17 cellular contexts compared by ENCODE assay signal in genomic region chr1:205188132-205188531, GRCh38.
"Had no signal": no experiment of that assay in that cellular context is flagged by ENCODE, and none has a peak within 500 bp of the region (broad histone marks: within the 10 kb centered on the region; RNA-seq: fewer than 3 reads in every experiment).

No MANE protein-coding gene starts in this region.

- H3K27ac ChIP-seq: prostate gland had no signal

- H3K9me3 Mint-ChIP-seq: activated CD8-positive, alpha-beta T cell treated with anti-CD3 and anti-CD28 coated beads for 36 hours; activated naive CD8-positive, alpha-beta T cell treated with anti-CD3 and anti-CD28 coated beads, Interleukin-2, amount 10 ng/mL, durations not matched to agents 7 days and 5 days; stimulated activated naive CD8-positive, alpha-beta T cell treated with anti-CD3 and anti-CD28 coated beads, Interleukin-15, Interleukin-2, amounts not matched to agents 100 ng/mL and 50 ng/mL, for 24 hours; type B pancreatic cell had no signal

- H3K9me3 ChIP-seq: prostate gland had no signal

- H3K4me3 Mint-ChIP-seq: activated CD8-positive, alpha-beta T cell treated with anti-CD3 and anti-CD28 coated beads for 36 hours; activated naive CD8-positive, alpha-beta T cell treated with anti-CD3 and anti-CD28 coated beads, Interleukin-2, amount 10 ng/mL, durations not matched to agents 7 days and 5 days; stimulated activated naive CD8-positive, alpha-beta T cell treated with anti-CD3 and anti-CD28 coated beads, Interleukin-15, Interleukin-2, amounts not matched to agents 100 ng/mL and 50 ng/mL, for 24 hours; type B pancreatic cell had no signal

- DNase-seq: activated CD4-positive, alpha-beta T cell treated with anti-CD3 and anti-CD28 coated beads for 48 hours; activated CD8-positive, alpha-beta T cell treated with anti-CD3 and anti-CD28 coated beads for 36 hours; activated gamma-delta T cell treated with Interleukin-2 at 50 U/mL for 16 hours; activated naive CD8-positive, alpha-beta T cell treated with anti-CD3 and anti-CD28 coated beads, Interleukin-2, amount 10 ng/mL, durations not matched to agents 7 days and 5 days; activated T-cell treated with anti-CD3 and anti-CD28 coated beads, Interleukin-2, amount 50 U/mL, for 48 hours; anterior cingulate cortex; erythroblast; glutamatergic neuron; hypothalamus; right cardiac atrium; stimulated activated CD4-positive, alpha-beta T cell treated with anti-CD3 and anti-CD28 coated beads, Interleukin-4, amount 100 ng/mL, for 4 hours; stimulated activated CD8-positive, alpha-beta memory T cell treated with anti-CD3 and anti-CD28 coated beads, Interleukin-4, amount 100 ng/mL, for 48 hours; T-helper 2 cell had no signal

- H3K27me3 Mint-ChIP-seq: activated CD8-positive, alpha-beta T cell treated with anti-CD3 and anti-CD28 coated beads for 36 hours; activated naive CD8-positive, alpha-beta T cell treated with anti-CD3 and anti-CD28 coated beads, Interleukin-2, amount 10 ng/mL, durations not matched to agents 7 days and 5 days; stimulated activated naive CD8-positive, alpha-beta T cell treated with anti-CD3 and anti-CD28 coated beads, Interleukin-15, Interleukin-2, amounts not matched to agents 100 ng/mL and 50 ng/mL, for 24 hours; type B pancreatic cell had no signal

- H3K27ac Mint-ChIP-seq: activated CD8-positive, alpha-beta T cell treated with anti-CD3 and anti-CD28 coated beads for 36 hours; activated naive CD8-positive, alpha-beta T cell treated with anti-CD3 and anti-CD28 coated beads, Interleukin-2, amount 10 ng/mL, durations not matched to agents 7 days and 5 days; type B pancreatic cell had no signal

- H3K4me3 ChIP-seq: prostate gland, smooth muscle cell had no signal

- H3K4me1 ChIP-seq: prostate gland had no signal

- H3K36me3 ChIP-seq: prostate gland had no signal
